1 cellular context compared by ENCODE assay signal in genomic region chr1:225446298-225446941, GRCh38.
TF ChIP-seq lines count a peak whose summit lies in the region.

No MANE protein-coding gene starts in this region.

TF ChIP-seq in H1, 55 proteins besides CTCF, POLR2A, EP300 and RAD21 (continued from another document):
- peak; percentile 40; the same call in 1 of the 2 replicates for TF ChIP-seq MAX (IDR thresholded peaks at IDR 0.05)
